Comparison of ENCODE assay signal across 18 cellular contexts in the genomic region with DNA sequence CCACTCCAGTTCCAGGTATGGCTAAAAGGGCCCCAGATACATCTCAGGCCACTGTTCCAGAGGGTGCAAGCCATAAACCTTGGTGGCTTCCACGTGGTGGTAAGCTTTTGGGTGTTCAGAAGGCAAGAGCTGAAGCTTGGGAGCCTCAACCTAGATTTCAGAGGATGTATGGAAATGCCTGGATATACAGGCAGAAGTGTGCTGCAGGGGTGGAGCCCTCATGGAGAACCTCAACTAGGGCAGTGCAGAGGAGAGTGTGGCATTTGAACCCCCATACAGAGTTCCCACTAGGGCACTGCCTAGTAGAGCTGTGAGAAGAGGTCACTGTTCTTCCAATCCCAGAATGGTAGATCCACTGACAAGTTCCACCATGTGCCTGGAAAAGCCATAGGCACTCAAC.
"Had no signal": no experiment of that assay in that cellular context is flagged by ENCODE, and none has a peak within 500 bp of the region (broad histone marks: within the 10 kb centered on the region; RNA-seq: fewer than 3 reads in every experiment).

No MANE protein-coding gene starts in this region.

- H3K4me1 ChIP-seq: esophagus muscularis mucosa, foreskin keratinocyte, gastroesophageal sphincter, heart left ventricle, left lung, lower lobe of right lung had no signal

- DNase-seq: dermis blood vessel endothelial cell; dorsolateral prefrontal cortex; effector CD4-positive, alpha-beta T cell; effector memory CD4-positive, alpha-beta T cell; foreskin keratinocyte; heart left ventricle; hypothalamus; left cardiac atrium; left lung; left ventricle myocardium superior; lower lobe of right lung; mesenchymal stem cell; mucosa of descending colon; naive B cell had no signal

- H3K4me2 ChIP-seq: hepatocyte had no signal

- H2AFZ ChIP-seq: hepatocyte had no signal

- ATAC-seq: foreskin keratinocyte, gastroesophageal sphincter, heart left ventricle, left cardiac atrium, left lung, left ventricle myocardium superior, lower lobe of right lung, mucosa of descending colon had no signal

- H3K36me3 ChIP-seq: lower lobe of right lung had no signal

- H3K4me3 ChIP-seq: coronary artery, dorsolateral prefrontal cortex, esophagus muscularis mucosa, gastroesophageal sphincter, heart left ventricle, hepatocyte, left lung, lower lobe of right lung, mucosa of descending colon had no signal

- H3K27ac ChIP-seq: coronary artery, dorsolateral prefrontal cortex, esophagus muscularis mucosa, foreskin keratinocyte, gastroesophageal sphincter, heart left ventricle, hepatocyte, left lung, lower lobe of right lung had no signal

- H3K27me3 ChIP-seq: dorsolateral prefrontal cortex, esophagus muscularis mucosa, foreskin keratinocyte, gastroesophageal sphincter, heart left ventricle, hepatocyte, left lung had no signal
